ENCODE assay signal across 8 cellular contexts in genomic region chr9:112717669-112718331, GRCh38. TPM values are rescaled to one million over a fixed set of nuclear protein-coding genes. Genes with fewer than 3 reads are reported as not detected.
DNase-seq lines count a peak whose midpoint lies in the region; ATAC-seq, FAIRE-seq and TF ChIP-seq lines count a peak whose summit lies in the region.

A gene with protein sequence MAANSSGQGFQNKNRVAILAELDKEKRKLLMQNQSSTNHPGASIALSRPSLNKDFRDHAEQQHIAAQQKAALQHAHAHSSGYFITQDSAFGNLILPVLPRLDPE (minus strand): TSS chr9:112718117. CDS start chr9:112716485, 1,632 bp downstream.

- H2AFZ ChIP-seq in HepG2 (ENCODE audit: low read length): no peak within 1 kb of the TSS

- peaks cover 22% of the 10 kb centered on the region for H3K79me2 ChIP-seq in HepG2 (ENCODE audit: insufficient read depth, low read length)

- TSS peak; percentile 92 for BruUV-seq in HepG2 (replicated peaks; lab: Mats Ljungman, UMichigan)

- peak within 1 kb of the TSS; percentile 87 for H3K4me3 Mint-ChIP-seq in activated CD4-positive, alpha-beta T cell treated with anti-CD3 and anti-CD28 coated beads, Interleukin-2, amount 10 ng/mL, durations not matched to agents 7 days and 5 days
- H3K4me3 Mint-ChIP-seq in dendritic cell treated with granulocyte-macrophage colony-stimulating factor and Interleukin-4, amounts not matched to agents 40 ng/mL and 50 ng/mL, for 4 days: peak within 1 kb of the TSS; percentile 93

- CTCF ChIA-PET in activated CD4-positive, alpha-beta T cell treated with anti-CD3 and anti-CD28 coated beads, Interleukin-2, amount 10 ng/mL, durations not matched to agents 7 days and 5 days (lab: Charles Lee): interaction anchor here (0.7 to 3.0 kb wide), 4 partner anchors 16 to 45 kb away, joined by 3 to 7 read pairs (median 4); no protein-coding TSS in a partner anchor
- CTCF ChIA-PET in HepG2 (lab: Yijun Ruan, JAX; ENCODE audit: low intra/inter-chr PET ratio, low total read pairs): interaction anchor here (1.3 kb wide), 1 partner anchor 75 kb away, joined by 4 read pairs; no protein-coding TSS in a partner anchor

- ATAC-seq in GM19328 (IDR thresholded peaks at IDR 0.05; ENCODE audit: unreplicated experiment) (peak; percentile 94), HG03520 (IDR thresholded peaks at IDR 0.05; ENCODE audit: unreplicated experiment) (peak; percentile 93), HepG2 (peak; percentile 96)

- in situ Hi-C loops in HepG2 (cut with HindIII; ENCODE audit: extremely low pct_ligation_motif_present, low pct_unique_long_range_greater_than_20kb): loop anchor here (25.0 kb wide), 2 partner anchors 230 to 630 kb away; partner anchors contain the start of gene KIAA1958

- peak within 1 kb of the TSS; percentile 87 for H3K4me2 ChIP-seq in HepG2 (ENCODE audit: low read depth, low read length)

- H3K27me3 ChIP-seq in HepG2 (ENCODE audit: control insufficient read depth in 1 of 2, insufficient read depth in 2 of 2, low read length in 2 of 2): no peaks in the 10 kb centered on the region

- intact Hi-C loops in dendritic cell treated with granulocyte-macrophage colony-stimulating factor and Interleukin-4, amounts not matched to agents 40 ng/mL and 50 ng/mL, for 4 days (cut with micrococcal nuclease): loop anchor here (1.0 to 10.0 kb wide), 5 partner anchors 34 to 335 kb away; partner anchors contain the start of genes HSDL2 and KIAA1958
- intact Hi-C loops in HepG2 (cut with micrococcal nuclease; ENCODE audit: unreplicated experiment): loop anchor here (1.0 to 10.0 kb wide), 3 partner anchors 30 to 333 kb away; partner anchors contain the start of gene HSDL2

- H3K36me3 ChIP-seq in HepG2 (replicated peaks in 1 of 2; ENCODE audit: control insufficient read depth in 1 of 2, insufficient read depth in 2 of 2, low read length in 2 of 2): no peaks in the 10 kb centered on the region; a peak in 1 of 5 replicates

- H4K20me1 ChIP-seq in HepG2 (ENCODE audit: insufficient read depth, low read length): no peaks in the 10 kb centered on the region

- TF ChIP-seq CTCF in C4-2B (conservative IDR thresholded peaks at IDR 0.05) (peak; percentile 0; the same call in 1 of the 2 replicates), HepG2 (CRISPR knock-in tag; IDR thresholded peaks at IDR 0.05) (peak; percentile 71)

- peak within 1 kb of the TSS; percentile 86 to 94 (median 87) for H3K4me3 ChIP-seq in HepG2 (replicated peaks in 1 of 3; ENCODE audit: insufficient read depth in 1 of 3, low read depth in 2 of 3, low read length in 3 of 3)

- no peaks in the 10 kb centered on the region for H3K27me3 Mint-ChIP-seq in activated CD4-positive, alpha-beta T cell treated with anti-CD3 and anti-CD28 coated beads, Interleukin-2, amount 10 ng/mL, durations not matched to agents 7 days and 5 days
- no peaks in the 10 kb centered on the region for H3K27me3 Mint-ChIP-seq in dendritic cell treated with granulocyte-macrophage colony-stimulating factor and Interleukin-4, amounts not matched to agents 40 ng/mL and 50 ng/mL, for 4 days

- peak; percentile 69 to 79 for TF ChIP-seq POLR2A in HepG2 (IDR thresholded peaks at IDR 0.05; ENCODE audit: insufficient read depth in 1 of 2, low read depth in 2 of 2, low read length in 2 of 2)

- 0% methylated on average over 24 of the region's 51 CpGs for WGBS in HepG2 (ENCODE audit: low lambda C conversion rate)

- H3K36me3 Mint-ChIP-seq in activated CD4-positive, alpha-beta T cell treated with anti-CD3 and anti-CD28 coated beads, Interleukin-2, amount 10 ng/mL, durations not matched to agents 7 days and 5 days (ENCODE audit: low read depth): peaks cover 11% of the 10 kb centered on the region
- H3K36me3 Mint-ChIP-seq in dendritic cell treated with granulocyte-macrophage colony-stimulating factor and Interleukin-4, amounts not matched to agents 40 ng/mL and 50 ng/mL, for 4 days (ENCODE audit: low read depth): peaks cover 28% of the 10 kb centered on the region

- DNase-seq in NCI-H526 treated with DMSO at 0.1 percent for 48 hours (lab: John Stamatoyannopoulos, UW) (peak; percentile 83), HepG2 (ENCODE audit: low spot score) (peak; percentile 95)
- DNase-seq in activated CD4-positive, alpha-beta T cell treated with anti-CD3 and anti-CD28 coated beads, Interleukin-2, amount 10 ng/mL, durations not matched to agents 7 days and 5 days: peak; percentile 97
- peak; percentile 97 for DNase-seq in stimulated activated CD4-positive, alpha-beta T cell treated with anti-CD3 and anti-CD28 coated beads, Interleukin-4, amount 100 ng/mL, for 1 hour

- H3K27ac Mint-ChIP-seq in activated CD4-positive, alpha-beta T cell treated with anti-CD3 and anti-CD28 coated beads, Interleukin-2, amount 10 ng/mL, durations not matched to agents 7 days and 5 days: peak within 1 kb of the TSS; percentile 99
- peak within 1 kb of the TSS; percentile 92 for H3K27ac Mint-ChIP-seq in dendritic cell treated with granulocyte-macrophage colony-stimulating factor and Interleukin-4, amounts not matched to agents 40 ng/mL and 50 ng/mL, for 4 days

- POLR2A ChIA-PET in activated CD4-positive, alpha-beta T cell treated with anti-CD3 and anti-CD28 coated beads, Interleukin-2, amount 10 ng/mL, durations not matched to agents 7 days and 5 days (lab: Charles Lee): interaction anchor here (0.5 to 0.7 kb wide), 5 partner anchors 26 to 339 kb away, joined by 3 to 4 read pairs (median 3); partner anchors contain the start of gene HSDL2
- POLR2A ChIA-PET in HepG2 (lab: Yijun Ruan, JAX): interaction anchor here (1.0 to 3.3 kb wide), 6 partner anchors 13 to 339 kb away, joined by 3 to 32 read pairs (median 6); partner anchors contain the start of genes HSDL2 and SNX30

- FAIRE-seq in HepG2 (lab: Jason Lieb, UNC): peak; percentile 81

- TF ChIP-seq EP300 in HepG2 (IDR thresholded peaks at IDR 0.05; ENCODE audit: low read depth in 2 of 2, low read length in 2 of 2) (no peak), HepG2 (CRISPR knock-in tag; IDR thresholded peaks at IDR 0.05; ENCODE audit: borderline replicate concordance) (no peak)

- H3K4me1 Mint-ChIP-seq in activated CD4-positive, alpha-beta T cell treated with anti-CD3 and anti-CD28 coated beads, Interleukin-2, amount 10 ng/mL, durations not matched to agents 7 days and 5 days: peaks cover 28% of the 10 kb centered on the region
- peaks cover 25% of the 10 kb centered on the region for H3K4me1 Mint-ChIP-seq in dendritic cell treated with granulocyte-macrophage colony-stimulating factor and Interleukin-4, amounts not matched to agents 40 ng/mL and 50 ng/mL, for 4 days (ENCODE audit: low read depth)

- H3K4me1 ChIP-seq in HepG2 (ENCODE audit: insufficient read depth, low read length): peaks cover 23% of the 10 kb centered on the region

- H3K9me3 ChIP-seq in HepG2 (ENCODE audit: low read length): no peaks in the 10 kb centered on the region

- H3K9ac ChIP-seq in HepG2 (ENCODE audit: insufficient read depth, low read depth, low read length): peak within 1 kb of the TSS; percentile 80

- H3K9me3 Mint-ChIP-seq in activated CD4-positive, alpha-beta T cell treated with anti-CD3 and anti-CD28 coated beads, Interleukin-2, amount 10 ng/mL, durations not matched to agents 7 days and 5 days: no peaks in the 10 kb centered on the region
- no peaks in the 10 kb centered on the region for H3K9me3 Mint-ChIP-seq in dendritic cell treated with granulocyte-macrophage colony-stimulating factor and Interleukin-4, amounts not matched to agents 40 ng/mL and 50 ng/mL, for 4 days

- H3K27ac ChIP-seq in C4-2B: peak within 1 kb of the TSS; percentile 80
- peak within 1 kb of the TSS; percentile 86 for H3K27ac ChIP-seq in HepG2 (ENCODE audit: extremely low read length, insufficient read depth, low read length)

- peak; percentile 44; the same call in 1 of the 2 replicates for TF ChIP-seq RAD21 in HepG2 (CRISPR knock-in tag; IDR thresholded peaks at IDR 0.05)

TF ChIP-seq in HepG2, 621 proteins besides CTCF, POLR2A, EP300 and RAD21 (continues in another document):
- TF ChIP-seq WIZ (CRISPR knock-in tag; IDR thresholded peaks at IDR 0.05): no peak
- TF ChIP-seq TCF12 (IDR thresholded peaks at IDR 0.05): no peak
- peak; percentile 61; the same call in 1 of the 2 replicates for TF ChIP-seq TCF12 (CRISPR knock-in tag; IDR thresholded peaks at IDR 0.05)
- TF ChIP-seq ZNF674 (CRISPR knock-in tag; IDR thresholded peaks at IDR 0.05; ENCODE audit: low read depth): no peak
- no peak for TF ChIP-seq RFX5 (IDR thresholded peaks at IDR 0.05; ENCODE audit: low read depth, low read length)

RNA-seq across cellular contexts. Expression of the gene that starts here (rescaled TPM):
- total RNA-seq in activated CD4-positive, alpha-beta T cell treated with anti-CD3 and anti-CD28 coated beads, Interleukin-2, amount 10 ng/mL, durations not matched to agents 7 days and 5 days: 10 to 100 TPM; 40.3 to 46.5 TPM
- total RNA-seq in HepG2 (2016; rRNA removed; fragmentation: Illumina TruSeq; extraction: Trizol): 28.6 and 42.0 TPM in 2 replicates
- 5.6 and 7.9 TPM in 2 replicates for total RNA-seq in HepG2 (2016; cell fraction: cytosol; rRNA removed; fragmentation: Illumina TruSeq; extraction: Trizol; ENCODE audit: low read depth)
- total RNA-seq in HepG2 (2016; cell fraction: insoluble cytoplasmic fraction; rRNA removed; fragmentation: Illumina TruSeq; extraction: Trizol): 27.9 and 47.6 TPM in 2 replicates
- total RNA-seq in HepG2 (2016; cell fraction: membrane; rRNA removed; fragmentation: Illumina TruSeq; extraction: Trizol): 14.2 and 16.6 TPM in 2 replicates
- total RNA-seq in HepG2 (2016; cell fraction: nucleus; rRNA removed; fragmentation: Illumina TruSeq; extraction: Trizol): 10.3 and 11.5 TPM in 2 replicates
- polyA plus RNA-seq in HepG2 (2011; rRNA removed): 9.4 and 13.6 TPM in 2 replicates
- 5.2 and 7.7 TPM in 2 replicates for polyA plus RNA-seq in HepG2 (2011; cell fraction: cytosol; rRNA removed)
- polyA plus RNA-seq in HepG2 (2011; cell fraction: nucleus; rRNA removed): 1.6 and 1.7 TPM in 2 replicates
- polyA plus RNA-seq in HepG2 (2012): 9.3 and 10.7 TPM in 2 replicates
- 5.3 and 8.1 TPM in 2 replicates for polyA plus RNA-seq in HepG2 (2016; cell fraction: cytosol; fragmentation: Illumina TruSeq; extraction: Trizol; ENCODE audit: low read depth)
- 47.7 and 48.3 TPM in 2 replicates for polyA plus RNA-seq in HepG2 (2016; cell fraction: insoluble cytoplasmic fraction; fragmentation: Illumina TruSeq; extraction: Trizol; ENCODE audit: low read depth)
- 10.6 and 11.9 TPM in 2 replicates for polyA plus RNA-seq in HepG2 (2016; cell fraction: membrane; fragmentation: Illumina TruSeq; extraction: Trizol; ENCODE audit: low read depth)
- polyA plus RNA-seq in HepG2 (2016; cell fraction: nucleus; fragmentation: Illumina TruSeq; extraction: Trizol; ENCODE audit: insufficient read depth, low read depth): 16.8 and 18.8 TPM in 2 replicates
- polyA minus RNA-seq in HepG2 (2011; rRNA and poly(A)+ RNA removed; ENCODE audit: low replicate concordance): 9.8 and 17.0 TPM in 2 replicates
- polyA minus RNA-seq in HepG2 (2011; cell fraction: cytosol; rRNA and poly(A)+ RNA removed): 7.9 and 9.6 TPM in 2 replicates
- polyA minus RNA-seq in HepG2 (2011; cell fraction: nucleus; rRNA and poly(A)+ RNA removed): 6.8 and 7.8 TPM in 2 replicates

Comparison
In these comparisons a context has a peak if more than half of its experiments do, and no peak if none do; other contexts are left out.
1. Peak in every context shown above with its lines: DNase-seq, ATAC-seq, H3K4me3 ChIP-seq and H3K27ac ChIP-seq.